In genomic region chr7:144355176-144355822, GRCh38 we compare ENCODE assay signal across 8 cellular contexts. TPM values are rescaled to one million over a fixed set of nuclear protein-coding genes. Genes with fewer than 3 reads are reported as not detected.
DNase-seq lines count a peak whose midpoint lies in the region; ATAC-seq and TF ChIP-seq lines count a peak whose summit lies in the region.
"Not testable (repeated sequence)": the region's sequence is repeated elsewhere in the genome, so short reads cannot be mapped to it uniquely, and the experiment has no call there.

TSS of gene ARHGEF5 (plus strand) at chr7:144355402. CDS start at chr7:144362670, 7,268 bp downstream.

- intact Hi-C loops in activated naive CD4-positive, alpha-beta T cell treated with anti-CD3 and anti-CD28 coated beads for 36 hours (cut with micrococcal nuclease), result not testable (repeated sequence)

- not testable (repeated sequence) for H3K9me3 Mint-ChIP-seq in IgD-negative memory B cell; activated naive CD4-positive, alpha-beta T cell treated with anti-CD3 and anti-CD28 coated beads for 36 hours; naive thymus-derived CD8-positive, alpha-beta T cell

- CTCF ChIA-PET in activated naive CD4-positive, alpha-beta T cell treated with anti-CD3 and anti-CD28 coated beads for 36 hours (lab: Charles Lee), result not testable (repeated sequence)

- ATAC-seq in GM18867 (IDR thresholded peaks at IDR 0.05; ENCODE audit: unreplicated experiment) (peak; percentile 76), GM21619 (IDR thresholded peaks at IDR 0.05; ENCODE audit: unreplicated experiment) (peak; percentile 72), HG03045 (IDR thresholded peaks at IDR 0.05; ENCODE audit: unreplicated experiment) (peak; percentile 86), gastroesophageal sphincter (peak; percentile 83)
- ATAC-seq in naive thymus-derived CD8-positive, alpha-beta T cell, result peak; percentile 77 to 81

- H3K4me3 Mint-ChIP-seq in IgD-negative memory B cell, result peak within 1 kb of the TSS in 3 of 4 donors; percentile 77 to 89 (median 81)
- peak within 1 kb of the TSS; percentile 84 for H3K4me3 Mint-ChIP-seq in activated naive CD4-positive, alpha-beta T cell treated with anti-CD3 and anti-CD28 coated beads for 36 hours
- peak within 1 kb of the TSS; percentile 69 to 93 (median 82) for H3K4me3 Mint-ChIP-seq in naive thymus-derived CD8-positive, alpha-beta T cell

- peak within 1 kb of the TSS in 1 of 2 donors; percentile 24 for H3K4me3 ChIP-seq in gastroesophageal sphincter

- POLR2A ChIA-PET in naive thymus-derived CD8-positive, alpha-beta T cell (lab: Charles Lee), result not testable (repeated sequence)

- TF ChIP-seq EP300 in gastroesophageal sphincter (IDR thresholded peaks at IDR 0.05), result not testable (repeated sequence)

- not testable (repeated sequence) for H3K36me3 ChIP-seq in gastroesophageal sphincter

- TF ChIP-seq POLR2A in gastroesophageal sphincter (IDR thresholded peaks at IDR 0.05), result not testable (repeated sequence)

- not testable (repeated sequence) for H3K27ac Mint-ChIP-seq in IgD-negative memory B cell
- H3K27ac Mint-ChIP-seq in activated naive CD4-positive, alpha-beta T cell treated with anti-CD3 and anti-CD28 coated beads for 36 hours, result peak within 1 kb of the TSS; percentile 85
- peak within 1 kb of the TSS in 9 of 10 donors; percentile 73 to 92 (median 84) for H3K27ac Mint-ChIP-seq in naive thymus-derived CD8-positive, alpha-beta T cell

- not testable (repeated sequence) for H3K27me3 Mint-ChIP-seq in IgD-negative memory B cell; activated naive CD4-positive, alpha-beta T cell treated with anti-CD3 and anti-CD28 coated beads for 36 hours (ENCODE audit: low read depth); naive thymus-derived CD8-positive, alpha-beta T cell

- H3K4me1 Mint-ChIP-seq in IgD-negative memory B cell; activated naive CD4-positive, alpha-beta T cell treated with anti-CD3 and anti-CD28 coated beads for 36 hours (ENCODE audit: low read depth): not testable (repeated sequence)
- H3K4me1 Mint-ChIP-seq in naive thymus-derived CD8-positive, alpha-beta T cell, result peaks cover 5 to 21% (median 14%) of the 10 kb centered on the region in 4 donors

- H3K27ac ChIP-seq in gastroesophageal sphincter, result not testable (repeated sequence)

- WGBS in gastroesophageal sphincter (ENCODE audit: low coverage in 1 of 2), 2 donors, result no CpG with 5 or more reads among the region's 50 CpGs

- DNase-seq in activated naive CD4-positive, alpha-beta T cell treated with anti-CD3 and anti-CD28 coated beads for 36 hours; naive thymus-derived CD8-positive, alpha-beta T cell; ureter (ENCODE audit: low spot score): not testable (repeated sequence)

- not testable (repeated sequence) for H3K36me3 Mint-ChIP-seq in IgD-negative memory B cell; activated naive CD4-positive, alpha-beta T cell treated with anti-CD3 and anti-CD28 coated beads for 36 hours (ENCODE audit: low read depth); naive thymus-derived CD8-positive, alpha-beta T cell

- not testable (repeated sequence) for TF ChIP-seq CTCF in gastroesophageal sphincter (IDR thresholded peaks at IDR 0.05)

- not testable (repeated sequence) for H3K4me1 ChIP-seq in gastroesophageal sphincter

- H3K9me3 ChIP-seq in gastroesophageal sphincter, result not testable (repeated sequence)

- not testable (repeated sequence) for H3K27me3 ChIP-seq in gastroesophageal sphincter

RNA-seq across cellular contexts. Expression of gene ARHGEF5, which starts in this region (rescaled TPM):
- 1.4 TPM for polyA plus RNA-seq in IgD-negative memory B cell
- total RNA-seq in activated naive CD4-positive, alpha-beta T cell treated with anti-CD3 and anti-CD28 coated beads for 36 hours, result 10 to 100 TPM; 15.4 to 17.6 TPM
- total RNA-seq in gastroesophageal sphincter (10 to 100 TPM in 1 of 4 donors, 1 to 10 TPM in 3; 2.6 to 13.3 (median 5.2) TPM), ureter (27.3 TPM)
- total RNA-seq in naive thymus-derived CD8-positive, alpha-beta T cell, result 10 to 100 TPM; 11.9 to 12.9 TPM
- polyA plus RNA-seq in naive thymus-derived CD8-positive, alpha-beta T cell, result 1 to 10 TPM in 1 of 3 donors, under 1 TPM in 2; 0.45 to 3.0 (median 0.66) TPM
